In genomic region chr1:148038462-148039333, GRCh38 we compare ENCODE assay signal across 8 cellular contexts.
DNase-seq lines count a peak whose midpoint lies in the region; ATAC-seq, FAIRE-seq and TF ChIP-seq lines count a peak whose summit lies in the region.
"Not testable (repeated sequence)": the region's sequence is repeated elsewhere in the genome, so short reads cannot be mapped to it uniquely, and the experiment has no call there.

No MANE protein-coding gene starts in this region.

- peak overlapping the region; percentile 80 for H3K4me3 Mint-ChIP-seq in activated CD4-positive, alpha-beta T cell treated with anti-CD3 and anti-CD28 coated beads, Interleukin-2, amount 10 ng/mL, durations not matched to agents 24 days and 14 days
- H3K4me3 Mint-ChIP-seq in dendritic cell treated with granulocyte-macrophage colony-stimulating factor and Interleukin-4, amounts not matched to agents 40 ng/mL and 50 ng/mL, for 4 days, result peak overlapping the region; percentile 42

- 0 out of 2 replicates have a peak, but pooled peaks have one; percentile 21 for TF ChIP-seq RAD21 in HepG2 (CRISPR knock-in tag; IDR thresholded peaks at IDR 0.05)

- H4K20me1 ChIP-seq in HepG2 (ENCODE audit: insufficient read depth, low read length), result not testable (repeated sequence)

- H3K4me1 ChIP-seq in HepG2 (ENCODE audit: insufficient read depth, low read length), result not testable (repeated sequence)

- WGBS in HepG2 (ENCODE audit: low lambda C conversion rate), result 3% methylated on average over 14 of the region's 38 CpGs

- DNase-seq in CD1c-positive myeloid dendritic cell (ENCODE audit: extremely low spot score), result peak; percentile 96
- peak; percentile 21 to 61 for DNase-seq in NCI-H524 (lab: John Stamatoyannopoulos, UW)
- DNase-seq in activated CD4-positive, alpha-beta T cell treated with anti-CD3 and anti-CD28 coated beads, Interleukin-2, amount 10 ng/mL, durations not matched to agents 24 days and 14 days, result peak; percentile 92
- DNase-seq in HepG2 (ENCODE audit: low spot score), result peak; percentile 86
- peak; percentile 59 to 66 for DNase-seq in stimulated activated CD4-positive, alpha-beta T cell treated with anti-CD3 and anti-CD28 coated beads, Interleukin-2, amount 100 ng/mL, for 48 hours

- not testable (repeated sequence) for H3K27ac ChIP-seq in HepG2 (ENCODE audit: extremely low read length, insufficient read depth, low read length)

- TF ChIP-seq POLR2A in HepG2 (IDR thresholded peaks at IDR 0.05; ENCODE audit: insufficient read depth in 1 of 2, low read depth in 2 of 2, low read length in 2 of 2), result peak; percentile 83 to 98

- TSS peak; percentile 100 for BruUV-seq in HepG2 (replicated peaks; lab: Mats Ljungman, UMichigan)

- peak overlapping the region; percentile 94 for H3K27ac Mint-ChIP-seq in activated CD4-positive, alpha-beta T cell treated with anti-CD3 and anti-CD28 coated beads, Interleukin-2, amount 10 ng/mL, durations not matched to agents 24 days and 14 days
- peak overlapping the region; percentile 81 for H3K27ac Mint-ChIP-seq in dendritic cell treated with granulocyte-macrophage colony-stimulating factor and Interleukin-4, amounts not matched to agents 40 ng/mL and 50 ng/mL, for 4 days

- peak overlapping the region; percentile 45 to 58 (median 50); a peak in 5 of 6 replicates for H3K4me3 ChIP-seq in HepG2 (replicated peaks in 1 of 3; ENCODE audit: insufficient read depth in 1 of 3, low read depth in 2 of 3, low read length in 3 of 3)

- not testable (repeated sequence) for H2AFZ ChIP-seq in HepG2 (ENCODE audit: low read length)

- in situ Hi-C loops in HepG2 (cut with HindIII; ENCODE audit: extremely low pct_ligation_motif_present, low pct_unique_long_range_greater_than_20kb), result not testable (repeated sequence)

- intact Hi-C loops in activated CD4-positive, alpha-beta T cell treated with anti-CD3 and anti-CD28 coated beads, Interleukin-2, amount 10 ng/mL, durations not matched to agents 24 days and 14 days (cut with micrococcal nuclease); dendritic cell treated with granulocyte-macrophage colony-stimulating factor and Interleukin-4, amounts not matched to agents 40 ng/mL and 50 ng/mL, for 4 days (cut with micrococcal nuclease); HepG2 (cut with micrococcal nuclease; ENCODE audit: unreplicated experiment): not testable (repeated sequence)

- H3K36me3 ChIP-seq in HepG2 (replicated peaks in 1 of 2; ENCODE audit: control insufficient read depth in 1 of 2, insufficient read depth in 2 of 2, low read length in 2 of 2), result not testable (repeated sequence)

- H3K79me2 ChIP-seq in HepG2 (ENCODE audit: insufficient read depth, low read length), result not testable (repeated sequence)

- not testable (repeated sequence) for TF ChIP-seq CTCF in HepG2 (CRISPR knock-in tag; IDR thresholded peaks at IDR 0.05)

- not testable (repeated sequence) for H3K36me3 Mint-ChIP-seq in activated CD4-positive, alpha-beta T cell treated with anti-CD3 and anti-CD28 coated beads, Interleukin-2, amount 10 ng/mL, durations not matched to agents 24 days and 14 days (ENCODE audit: low read depth); dendritic cell treated with granulocyte-macrophage colony-stimulating factor and Interleukin-4, amounts not matched to agents 40 ng/mL and 50 ng/mL, for 4 days (ENCODE audit: low read depth)

- CTCF ChIA-PET in HepG2 (lab: Yijun Ruan, JAX; ENCODE audit: low intra/inter-chr PET ratio, low total read pairs), result not testable (repeated sequence)

- peak overlapping the region; percentile 49; the same call in 1 of the 2 replicates for H3K9ac ChIP-seq in HepG2 (ENCODE audit: insufficient read depth, low read depth, low read length)

- H3K27me3 Mint-ChIP-seq in activated CD4-positive, alpha-beta T cell treated with anti-CD3 and anti-CD28 coated beads, Interleukin-2, amount 10 ng/mL, durations not matched to agents 24 days and 14 days, result not testable (repeated sequence)
- peaks cover 11% of the 10 kb centered on the region for H3K27me3 Mint-ChIP-seq in dendritic cell treated with granulocyte-macrophage colony-stimulating factor and Interleukin-4, amounts not matched to agents 40 ng/mL and 50 ng/mL, for 4 days

- POLR2A ChIA-PET in HepG2 (lab: Yijun Ruan, JAX), result interaction anchor here (0.6 to 1.0 kb wide), 4 partner anchors 225 to 1662 kb away, joined by 3 to 5 read pairs (median 4); no protein-coding TSS in a partner anchor

- H3K9me3 ChIP-seq in HepG2 (ENCODE audit: low read length), result not testable (repeated sequence)

- not testable (repeated sequence) for H3K27me3 ChIP-seq in HepG2 (ENCODE audit: control insufficient read depth in 1 of 2, insufficient read depth in 2 of 2, low read length in 2 of 2)

- peak; percentile 67 for FAIRE-seq in HepG2 (lab: Jason Lieb, UNC)

- H3K4me2 ChIP-seq in HepG2 (ENCODE audit: low read depth, low read length), result peak overlapping the region; percentile 74

- H3K4me1 Mint-ChIP-seq in activated CD4-positive, alpha-beta T cell treated with anti-CD3 and anti-CD28 coated beads, Interleukin-2, amount 10 ng/mL, durations not matched to agents 24 days and 14 days; dendritic cell treated with granulocyte-macrophage colony-stimulating factor and Interleukin-4, amounts not matched to agents 40 ng/mL and 50 ng/mL, for 4 days (ENCODE audit: low read depth): not testable (repeated sequence)

- H3K9me3 Mint-ChIP-seq in activated CD4-positive, alpha-beta T cell treated with anti-CD3 and anti-CD28 coated beads, Interleukin-2, amount 10 ng/mL, durations not matched to agents 24 days and 14 days; dendritic cell treated with granulocyte-macrophage colony-stimulating factor and Interleukin-4, amounts not matched to agents 40 ng/mL and 50 ng/mL, for 4 days: not testable (repeated sequence)

- TF ChIP-seq EP300 in HepG2 (IDR thresholded peaks at IDR 0.05; ENCODE audit: low read depth in 2 of 2, low read length in 2 of 2); HepG2 (CRISPR knock-in tag; IDR thresholded peaks at IDR 0.05; ENCODE audit: borderline replicate concordance): not testable (repeated sequence)

- ATAC-seq in GM19372 (IDR thresholded peaks at IDR 0.05; ENCODE audit: low read depth, unreplicated experiment), result peak; percentile 78
- peak; percentile 88 for ATAC-seq in HG03439 (IDR thresholded peaks at IDR 0.05; ENCODE audit: unreplicated experiment)
- peak; percentile 92 for ATAC-seq in HepG2

TF ChIP-seq in HepG2, 621 proteins besides CTCF, POLR2A, EP300 and RAD21 (continues in another document):
- peak; percentile 19 for TF ChIP-seq SKI (IDR thresholded peaks at IDR 0.05; ENCODE audit: partially characterized antibody)
- 0 out of 2 replicates have a peak, but pooled peaks have one; percentile 61 for TF ChIP-seq STAT5B (CRISPR knock-in tag; IDR thresholded peaks at IDR 0.05)
- TF ChIP-seq MED1 (CRISPR knock-in tag; IDR thresholded peaks at IDR 0.05), result peak; percentile 86
- TF ChIP-seq POLR2G (IDR thresholded peaks at IDR 0.05; ENCODE audit: low read depth, low read length), result peak; percentile 90
- 0 out of 2 replicates have a peak, but pooled peaks have one; percentile 40 for TF ChIP-seq ZNF639 (CRISPR knock-in tag; conservative IDR thresholded peaks at IDR 0.05)
- TF ChIP-seq NCOA2 (CRISPR knock-in tag; IDR thresholded peaks at IDR 0.05), result peak; percentile 47; the same call in 1 of the 2 replicates
- TF ChIP-seq KLF16 (CRISPR knock-in tag; IDR thresholded peaks at IDR 0.05), result 0 out of 4 replicates have a peak, but pooled peaks of 1 of the 2 experiments have one; percentile 24
- peak; percentile 95 for TF ChIP-seq SNAPC5 (CRISPR knock-in tag; IDR thresholded peaks at IDR 0.05; ENCODE audit: borderline replicate concordance)
- peak; percentile 79 for TF ChIP-seq ZNF143 (CRISPR knock-in tag; IDR thresholded peaks at IDR 0.05)
- TF ChIP-seq ZGPAT (CRISPR knock-in tag; IDR thresholded peaks at IDR 0.05), result peak; percentile 52; the same call in 1 of the 2 replicates
- TF ChIP-seq ETV5 (CRISPR knock-in tag; IDR thresholded peaks at IDR 0.05; ENCODE audit: borderline replicate concordance), result peak; percentile 42
- peak; percentile 95 for TF ChIP-seq CBX1 (IDR thresholded peaks at IDR 0.05; ENCODE audit: low read depth)
- TF ChIP-seq MED13 (CRISPR knock-in tag; IDR thresholded peaks at IDR 0.05), result peak; percentile 46; the same call in 1 of the 2 replicates
- peak; percentile 18 to 37; a peak in 2 of 4 replicates for TF ChIP-seq MAFK (conservative IDR thresholded peaks at IDR 0.05 in 1 of 2, IDR thresholded peaks at IDR 0.05 in 1 of 2; ENCODE audit: low read length in 2 of 2)
- peak; percentile 74; the same call in 1 of the 2 replicates for TF ChIP-seq NKX3-1 (CRISPR knock-in tag; IDR thresholded peaks at IDR 0.05)
- TF ChIP-seq MIER2 (CRISPR knock-in tag; IDR thresholded peaks at IDR 0.05), result 0 out of 2 replicates have a peak, but pooled peaks have one; percentile 26
- TF ChIP-seq SNAPC2 (CRISPR knock-in tag; IDR thresholded peaks at IDR 0.05), result peak; percentile 93; the same call in 1 of the 2 replicates

Comparison
In these comparisons a context has a peak if more than half of its experiments do, and no peak if none do; other contexts are left out.
1. DNase-seq: peak in every context shown above with its lines; median percentile 96 in CD1c-positive myeloid dendritic cell; 92 in activated CD4-positive, alpha-beta T cell treated with anti-CD3 and anti-CD28 coated beads, Interleukin-2, amount 10 ng/mL, durations not matched to agents 24 days and 14 days; 86 in HepG2; 62 in stimulated activated CD4-positive, alpha-beta T cell treated with anti-CD3 and anti-CD28 coated beads, Interleukin-2, amount 100 ng/mL, for 48 hours; 41 in NCI-H524.